8 cellular contexts compared by ENCODE assay signal in the genomic region with DNA sequence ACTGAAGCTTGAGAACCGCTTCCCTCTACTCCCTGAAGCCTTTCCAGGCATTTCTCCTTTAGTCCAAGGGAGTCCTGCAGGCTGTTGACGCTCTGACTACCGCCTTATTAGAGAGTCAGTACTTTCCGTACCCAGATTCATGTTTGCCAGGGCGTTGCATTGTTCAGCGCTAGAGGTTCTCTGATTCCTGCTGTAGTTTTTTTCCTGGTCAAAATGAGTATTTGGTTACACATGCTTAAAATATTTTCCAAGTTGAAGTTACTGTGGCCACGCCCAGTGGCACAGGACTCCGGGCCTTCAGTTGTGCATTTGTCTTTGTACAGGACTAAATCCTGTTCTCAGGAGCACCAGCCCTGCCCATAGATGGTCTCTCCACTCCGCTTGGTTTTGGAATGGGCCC. TPM values are rescaled to one million over a fixed set of nuclear protein-coding genes. Genes with fewer than 3 reads are reported as not detected.
DNase-seq lines count a peak whose midpoint lies in the region; ATAC-seq, FAIRE-seq and TF ChIP-seq lines count a peak whose summit lies in the region.
"Had no signal": no experiment of that assay in that cellular context is flagged by ENCODE, and none has a peak within 500 bp of the region (broad histone marks: within the 10 kb centered on the region; RNA-seq: fewer than 3 reads in every experiment).

No MANE protein-coding gene starts in this region.

- H3K27me3 ChIP-seq in skeletal muscle satellite cell (ENCODE audit: control insufficient read depth, insufficient read depth, low read length) = no peaks in the 10 kb centered on the region

- no peak overlapping the region for H3K4me3 Mint-ChIP-seq in T-cell
- H3K4me3 Mint-ChIP-seq: activated B cell treated with CpG ODN at 0.5 μM for 24 hours had no signal

- H3K9me3 Mint-ChIP-seq in T-cell = no peaks in the 10 kb centered on the region
- H3K9me3 Mint-ChIP-seq: activated B cell treated with CpG ODN at 0.5 μM for 24 hours had no signal

- POLR2A ChIA-PET in T-cell (lab: Charles Lee) = no interaction called here

- no peak overlapping the region for H3K27ac Mint-ChIP-seq in T-cell
- H3K27ac Mint-ChIP-seq: activated B cell treated with CpG ODN at 0.5 μM for 24 hours had no signal

- H3K9ac ChIP-seq in skeletal muscle satellite cell (ENCODE audit: low read depth, low read length) = peak overlapping the region; percentile 29

- no peaks in the 10 kb centered on the region for H3K27me3 Mint-ChIP-seq in T-cell
- H3K27me3 Mint-ChIP-seq: activated B cell treated with CpG ODN at 0.5 μM for 24 hours had no signal

- peak; percentile 96 for DNase-seq in H54 (ENCODE audit: insufficient read length, low spot score)
- DNase-seq in RPMI7951 (ENCODE audit: low read depth) = peak; percentile 69
- peak; percentile 15 to 52 for DNase-seq in foreskin fibroblast
- DNase-seq in activated naive CD4-positive, alpha-beta T cell treated with Interleukin-2 at 50 U/mL for 16 hours = no peak
- no peak for DNase-seq in T-cell
- DNase-seq in central memory CD4-positive, alpha-beta T cell = no peak
- DNase-seq: activated B cell treated with CpG ODN at 0.5 μM for 24 hours had no signal

- H3K36me3 Mint-ChIP-seq in T-cell = no peaks in the 10 kb centered on the region

- H3K4me1 ChIP-seq in skeletal muscle satellite cell (ENCODE audit: control insufficient read depth, insufficient read depth, low read length) = peaks cover 26% of the 10 kb centered on the region

- H3K4me2 ChIP-seq in skeletal muscle satellite cell (ENCODE audit: low read length) = peak overlapping the region; percentile 72

- TF ChIP-seq CTCF in foreskin fibroblast (IDR thresholded peaks at IDR 0.05; ENCODE audit: low read depth, low read length) = no peak

- peak; percentile 90 for FAIRE-seq in H54 (lab: Jason Lieb, UNC)

- peaks cover 6 to 29% (median 11%) of the 10 kb centered on the region in 3 donors for H3K4me1 Mint-ChIP-seq in T-cell
- H3K4me1 Mint-ChIP-seq: activated B cell treated with CpG ODN at 0.5 μM for 24 hours had no signal

- no peak for ATAC-seq in T-cell (replicated peaks in 1 of 4)

- TF ChIP-seq POLR2A in H54 (IDR thresholded peaks at IDR 0.05; ENCODE audit: low read depth, low read length) = no peak

- CTCF ChIA-PET in T-cell (lab: Charles Lee) = no interaction called here

- H3K36me3 ChIP-seq in skeletal muscle satellite cell (ENCODE audit: insufficient read depth, low read length) = no peaks in the 10 kb centered on the region

- no peaks in the 10 kb centered on the region for H3K9me3 ChIP-seq in skeletal muscle satellite cell (replicated peaks; ENCODE audit: low read length)

- H3K4me3 ChIP-seq in foreskin fibroblast (ENCODE audit: low read depth in 1 of 2, low read length in 2 of 2) = no peak overlapping the region
- H3K4me3 ChIP-seq in skeletal muscle satellite cell (ENCODE audit: low read length) = peak overlapping the region; percentile 40

RNA-seq across cellular contexts. Expression of a gene that starts 7.9 kb away (rescaled TPM):
- total RNA-seq in RPMI7951 (2014; rRNA removed; shearing (Covaris generic)) = 5.0 and 9.1 TPM in 2 replicates
- total RNA-seq in skeletal muscle satellite cell (2012; rRNA removed) = 10.4 and 19.7 TPM in 2 replicates
- total RNA-seq in T-cell = 10 to 100 TPM; 17.3 to 26.3 (median 22.8) TPM

Comparison
In these comparisons a context has a peak if more than half of its experiments do, and no peak if none do; other contexts are left out.
1. DNase-seq: peak in H54 (single experiment), RPMI7951 (single experiment) and foreskin fibroblast (2 of 2); none in activated naive CD4-positive, alpha-beta T cell treated with Interleukin-2 at 50 U/mL for 16 hours (single experiment), T-cell (0 of 34) and central memory CD4-positive, alpha-beta T cell (single experiment).